Comparison of ENCODE assay signal across 17 cellular contexts in genomic region chr16:75401697-75402096, GRCh38. TPM values are rescaled to one million over a fixed set of nuclear protein-coding genes. Genes with fewer than 3 reads are reported as not detected.
DNase-seq lines count a peak whose midpoint lies in the region; ATAC-seq and TF ChIP-seq lines count a peak whose summit lies in the region.
"Had no signal": no experiment of that assay in that cellular context is flagged by ENCODE, and none has a peak within 500 bp of the region (broad histone marks: within the 10 kb centered on the region; RNA-seq: fewer than 3 reads in every experiment).

No MANE protein-coding gene starts in this region.

- DNase-seq in left ventricle myocardium superior (no peak), Right ventricle myocardium superior (no peak), coronary artery (ENCODE audit: low spot score) (no peak), osteoblast (ENCODE audit: insufficient read length, low spot score, missing footprints) (peak; percentile 32), uterus (no peak), amygdala (lab: John Stamatoyannopoulos, UW) (no peak), occipital lobe (lab: John Stamatoyannopoulos, UW) (no peak)
- DNase-seq: activated CD8-positive, alpha-beta memory T cell treated with anti-CD3 and anti-CD28 coated beads for 24 hours; BE2C; DMS79 treated with DMSO at 0.1 percent for 48 hours; effector memory CD4-positive, alpha-beta T cell; NCI-H1105 treated with DMSO at 0.1 percent for 48 hours; NCI-H510A treated with DMSO at 0.1 percent for 48 hours; stimulated activated CD8-positive, alpha-beta memory T cell treated with anti-CD3 and anti-CD28 coated beads, Interleukin-4, amount 100 ng/mL, for 48 hours; T-helper 9 cell had no signal

- peak overlapping the region; percentile 19 for H2AFZ ChIP-seq in osteoblast (ENCODE audit: low read length)

- TF ChIP-seq CTCF in coronary artery (IDR thresholded peaks at IDR 0.05) (no peak), osteoblast (IDR thresholded peaks at IDR 0.05; ENCODE audit: extremely low read depth, low read depth, low read length) (no peak), uterus (IDR thresholded peaks at IDR 0.05) (no peak)

- H3K27me3 ChIP-seq in osteoblast (ENCODE audit: insufficient read depth, low read length) = no peaks in the 10 kb centered on the region
- no peaks in the 10 kb centered on the region for H3K27me3 ChIP-seq in uterus
- H3K27me3 ChIP-seq: BE2C, neutrophil had no signal

- peaks cover 12% of the 10 kb centered on the region for H3K4me1 ChIP-seq in osteoblast (ENCODE audit: insufficient read depth, low read length)
- H3K4me1 ChIP-seq in uterus = peaks cover 0 to 5% of the 10 kb centered on the region in 2 donors
- H3K4me1 ChIP-seq: BE2C had no signal

- intact Hi-C loops in left ventricle myocardium superior (cut with micrococcal nuclease) = no loop called here
- intact Hi-C loops in Right ventricle myocardium superior (cut with DNase I) = loop anchor here (5.0 kb wide), 1 partner anchor 204 kb away; no protein-coding TSS in a partner anchor
- intact Hi-C loops in uterus (cut with DNase I; ENCODE audit: low total_unique reads) = no loop called here

- H3K4me3 ChIP-seq in coronary artery (no peak overlapping the region), osteoblast (ENCODE audit: insufficient read depth, low read length) (no peak overlapping the region), uterus (no peak overlapping the region)

- H3K36me3 ChIP-seq in osteoblast (ENCODE audit: insufficient read depth, low read length) (no peaks in the 10 kb centered on the region), uterus (no peaks in the 10 kb centered on the region)
- H3K36me3 ChIP-seq: neutrophil had no signal

- H4K20me1 ChIP-seq in osteoblast (ENCODE audit: insufficient read depth, low read length) = no peaks in the 10 kb centered on the region

- H3K9me3 ChIP-seq in osteoblast (ENCODE audit: low read depth, low read length) (no peaks in the 10 kb centered on the region), uterus (no peaks in the 10 kb centered on the region)
- H3K9me3 ChIP-seq: BE2C, neutrophil had no signal

- H3K27ac ChIP-seq in coronary artery = peak overlapping the region; percentile 79 to 88
- peak overlapping the region; percentile 86 for H3K27ac ChIP-seq in osteoblast (ENCODE audit: low read depth, low read length)
- H3K27ac ChIP-seq in uterus = peak overlapping the region; percentile 83 to 89
- H3K27ac ChIP-seq: neutrophil had no signal

- TF ChIP-seq POLR2A in uterus (IDR thresholded peaks at IDR 0.05) = no peak

- H3K4me2 ChIP-seq in osteoblast (ENCODE audit: insufficient read depth, low read length) = peak overlapping the region; percentile 0

- H3K79me2 ChIP-seq in osteoblast (ENCODE audit: insufficient read depth, low read length) = peaks cover 3% of the 10 kb centered on the region

- ATAC-seq in left ventricle myocardium superior = peak; percentile 6
- ATAC-seq in Right ventricle myocardium superior (ENCODE audit: poor library complexity) = no peak
- ATAC-seq in GM18517 (IDR thresholded peaks at IDR 0.05; ENCODE audit: unreplicated experiment) = no peak

RNA-seq across cellular contexts. Expression of gene CFDP1, which starts 31.6 kb away (rescaled TPM):
- 24.7 TPM for total RNA-seq in left ventricle myocardium superior
- 25.1 TPM for total RNA-seq in Right ventricle myocardium superior
- total RNA-seq in osteoblast = 37.7 and 41.3 TPM in 2 replicates
- 10 to 100 TPM; 22.3 to 90.8 (median 73.4) TPM for total RNA-seq in uterus
- 37.3 TPM for total RNA-seq in occipital lobe
